ENCODE assay signal across 1 cellular context in genomic region chr10:98125940-98126631, GRCh38.
TF ChIP-seq lines count a peak whose summit lies in the region.

No MANE protein-coding gene starts in this region.

TF ChIP-seq in SK-N-SH, 30 proteins besides CTCF, POLR2A, EP300 and RAD21 (continued from another document):
- TF ChIP-seq MXI1 (IDR thresholded peaks at IDR 0.05; ENCODE audit: low read depth, low read length) (no peak), NFIC (IDR thresholded peaks at IDR 0.05; ENCODE audit: borderline replicate concordance) (no peak), MEF2A (IDR thresholded peaks at IDR 0.05; ENCODE audit: borderline replicate concordance, low read depth) (no peak), ZBTB33 (IDR thresholded peaks at IDR 0.05; ENCODE audit: borderline replicate concordance, low read depth) (no peak), EZH2phosphoT487 (IDR thresholded peaks at IDR 0.05; ENCODE audit: borderline replicate concordance, low read depth) (no peak), RXRA (IDR thresholded peaks at IDR 0.05; ENCODE audit: borderline replicate concordance, low read depth) (no peak), TAF1 (IDR thresholded peaks at IDR 0.05; ENCODE audit: borderline replicate concordance, low read depth, low read length) (no peak), RFX5 (IDR thresholded peaks at IDR 0.05; ENCODE audit: low read length) (no peak), REST (IDR thresholded peaks at IDR 0.05; ENCODE audit: low read depth, low read length) (no peak), FOXM1 (IDR thresholded peaks at IDR 0.05; ENCODE audit: low read depth) (no peak), FOSL2 (IDR thresholded peaks at IDR 0.05; ENCODE audit: borderline replicate concordance, low read depth) (no peak)
- TF ChIP-seq, protein P1, sequence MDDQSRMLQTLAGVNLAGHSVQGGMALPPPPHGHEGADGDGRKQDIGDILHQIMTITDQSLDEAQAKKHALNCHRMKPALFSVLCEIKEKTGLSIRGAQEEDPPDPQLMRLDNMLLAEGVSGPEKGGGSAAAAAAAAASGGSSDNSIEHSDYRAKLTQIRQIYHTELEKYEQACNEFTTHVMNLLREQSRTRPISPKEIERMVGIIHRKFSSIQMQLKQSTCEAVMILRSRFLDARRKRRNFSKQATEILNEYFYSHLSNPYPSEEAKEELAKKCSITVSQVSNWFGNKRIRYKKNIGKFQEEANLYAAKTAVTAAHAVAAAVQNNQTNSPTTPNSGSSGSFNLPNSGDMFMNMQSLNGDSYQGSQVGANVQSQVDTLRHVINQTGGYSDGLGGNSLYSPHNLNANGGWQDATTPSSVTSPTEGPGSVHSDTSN (IDR thresholded peaks at IDR 0.05): no peak
TF ChIP-seq in SK-N-SH: peak in this region for 0.
